In the genomic region with DNA sequence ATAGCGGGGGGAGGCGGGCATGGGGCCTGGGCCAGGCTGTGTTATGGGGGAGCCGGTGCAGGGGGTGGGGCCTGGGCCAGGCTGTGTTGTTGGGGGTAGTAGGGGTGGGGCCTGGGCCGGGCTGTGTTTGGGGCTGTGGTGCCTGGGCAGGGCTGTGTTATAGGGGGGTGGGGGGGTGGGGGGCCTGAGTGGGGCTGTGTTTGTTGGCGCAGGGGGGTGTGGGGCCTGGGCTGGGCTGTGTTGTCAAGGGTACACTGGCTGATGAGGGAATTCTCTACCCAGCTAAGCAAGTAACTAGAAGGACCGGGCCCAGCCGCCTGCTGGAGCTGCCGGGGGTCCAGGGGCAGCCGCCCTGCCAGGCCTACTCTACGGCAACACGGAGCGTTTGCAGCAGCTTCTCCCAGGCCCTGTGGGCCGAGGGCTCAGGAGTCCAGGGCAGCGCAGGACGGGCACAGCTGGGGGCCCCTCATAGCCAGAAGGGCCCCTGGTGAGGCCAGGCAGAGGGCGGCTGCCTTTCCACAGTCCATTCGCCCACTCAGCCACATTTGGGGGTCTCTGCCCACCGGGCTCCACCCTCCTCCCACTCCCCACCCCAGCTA, we compare ENCODE assay signal across 16 cellular contexts. TPM values are rescaled to one million over a fixed set of nuclear protein-coding genes. Genes with fewer than 3 reads are reported as not detected.
A peak's percentile ranks its signal among the peaks of the same experiment; 100 is the strongest.
DNase-seq lines count a peak whose midpoint lies in the region; ATAC-seq and TF ChIP-seq lines count a peak whose summit lies in the region.
"Had no signal": no experiment of that assay in that cellular context is flagged by ENCODE, and none has a peak within 500 bp of the region (broad histone marks: within the 10 kb centered on the region; RNA-seq: fewer than 3 reads in every experiment).

No MANE protein-coding gene starts in this region.

- no peak overlapping the region for H3K27ac ChIP-seq in BLaER1 treated with 17β-estradiol and CSF1 and Interleukin-3, amounts not matched to agents 10 nM and 100 nM
- peak overlapping the region; percentile 87 for H3K27ac ChIP-seq in RWPE2 (ENCODE audit: poor library complexity, severe bottlenecking)
- peak overlapping the region; percentile 82 for H3K27ac ChIP-seq in smooth muscle cell (ENCODE audit: low read depth)
- H3K27ac ChIP-seq in SJCRH30 = no peak overlapping the region
- H3K27ac ChIP-seq: ascending aorta, psoas muscle had no signal

- H3K9ac ChIP-seq in BLaER1 treated with 17β-estradiol and CSF1 and Interleukin-3, amounts not matched to agents 10 nM and 100 nM = no peak overlapping the region
- no peak overlapping the region for H3K9ac ChIP-seq in smooth muscle cell (ENCODE audit: low read depth)

- H3K4me3 ChIP-seq in BLaER1 treated with 17β-estradiol and CSF1 and Interleukin-3, amounts not matched to agents 10 nM and 100 nM = no peak overlapping the region
- no peak overlapping the region for H3K4me3 ChIP-seq in RWPE2 (ENCODE audit: severe bottlenecking)
- no peak overlapping the region for H3K4me3 ChIP-seq in smooth muscle cell
- no peak overlapping the region for H3K4me3 ChIP-seq in SJCRH30
- H3K4me3 ChIP-seq: ascending aorta, psoas muscle had no signal

- no peaks in the 10 kb centered on the region for H3F3A ChIP-seq in smooth muscle cell (ENCODE audit: low read depth)

- H3K79me2 ChIP-seq in smooth muscle cell (ENCODE audit: low read depth) = no peaks in the 10 kb centered on the region

- no peak for TF ChIP-seq CTCF in RWPE2 (IDR thresholded peaks at IDR 0.05; ENCODE audit: poor library complexity, severe bottlenecking)
- no peak for TF ChIP-seq CTCF in smooth muscle cell (IDR thresholded peaks at IDR 0.05; ENCODE audit: borderline replicate concordance, insufficient read depth, poor library complexity, severe bottlenecking)

- ATAC-seq in RWPE2 (ENCODE audit: low read depth) = no peak
- ATAC-seq in HG02973 (IDR thresholded peaks at IDR 0.05; ENCODE audit: unreplicated experiment) = no peak
- ATAC-seq: psoas muscle had no signal

- H3K4me1 ChIP-seq in BLaER1 treated with 17β-estradiol and CSF1 and Interleukin-3, amounts not matched to agents 10 nM and 100 nM = peaks cover 46 to 91% (median 86%) of the 10 kb centered on the region in 10 experiments
- peaks cover 48% of the 10 kb centered on the region for H3K4me1 ChIP-seq in RWPE2 (ENCODE audit: insufficient read depth, poor library complexity, severe bottlenecking)
- peaks cover 17% of the 10 kb centered on the region for H3K4me1 ChIP-seq in smooth muscle cell (ENCODE audit: low read depth)
- peaks cover 82% of the 10 kb centered on the region for H3K4me1 ChIP-seq in SJCRH30

- H2AFZ ChIP-seq in smooth muscle cell (ENCODE audit: low read depth) = no peak overlapping the region

- peaks cover 0 to 10% (median 0%) of the 10 kb centered on the region in 11 experiments; a peak in 3 of 22 replicates for H4K20me1 ChIP-seq in BLaER1 treated with 17β-estradiol and CSF1 and Interleukin-3, amounts not matched to agents 10 nM and 100 nM
- H4K20me1 ChIP-seq in smooth muscle cell (ENCODE audit: low read depth) = no peaks in the 10 kb centered on the region

- 90% methylated on average over 10 of the region's 18 CpGs for WGBS in smooth muscle cell (ENCODE audit: low lambda C conversion rate)

- DNase-seq in RWPE2 (ENCODE audit: low spot score) (no peak), left kidney (ENCODE audit: low read depth, low spot score) (peak; percentile 21), smooth muscle cell (lab: John Stamatoyannopoulos, UW; ENCODE audit: unreplicated experiment) (no peak), kidney glomerular epithelial cell (lab: John Stamatoyannopoulos, UW) (no peak), hypothalamus (lab: John Stamatoyannopoulos, UW) (no peak), SJCRH30 (no peak)
- DNase-seq: activated B cell treated with CpG ODN at 0.5 μM for 24 hours; head of caudate nucleus; HFFc6; NCI-H82; psoas muscle; stimulated activated CD4-positive, alpha-beta T cell treated with anti-CD3 and anti-CD28 coated beads, Interleukin-15, amount 100 ng/mL, for 24 hours; T-helper 1 cell had no signal

- no peaks in the 10 kb centered on the region for H3K9me3 ChIP-seq in BLaER1 treated with 17β-estradiol and CSF1 and Interleukin-3, amounts not matched to agents 10 nM and 100 nM (replicated peaks in 1 of 11)
- H3K9me3 ChIP-seq in RWPE2 (ENCODE audit: severe bottlenecking) (no peaks in the 10 kb centered on the region), smooth muscle cell (replicated peaks; ENCODE audit: low read depth) (no peaks in the 10 kb centered on the region), SJCRH30 (replicated peaks) (no peaks in the 10 kb centered on the region)
- H3K9me3 ChIP-seq: ascending aorta, psoas muscle had no signal

- H3K4me2 ChIP-seq in BLaER1 treated with 17β-estradiol and CSF1 and Interleukin-3, amounts not matched to agents 10 nM and 100 nM = peak overlapping the region in 10 of 11 experiments; percentile 37 to 92 (median 74); a peak in 16 of 22 replicates
- H3K4me2 ChIP-seq in smooth muscle cell = no peak overlapping the region

- H3K27me3 ChIP-seq in BLaER1 treated with 17β-estradiol and CSF1 and Interleukin-3, amounts not matched to agents 10 nM and 100 nM = no peaks in the 10 kb centered on the region
- no peaks in the 10 kb centered on the region for H3K27me3 ChIP-seq in RWPE2 (ENCODE audit: insufficient read depth, poor library complexity, severe bottlenecking)
- H3K27me3 ChIP-seq in smooth muscle cell (ENCODE audit: low read depth) = no peaks in the 10 kb centered on the region
- H3K27me3 ChIP-seq in SJCRH30 = no peaks in the 10 kb centered on the region
- H3K27me3 ChIP-seq: ascending aorta had no signal

- H3K36me3 ChIP-seq in BLaER1 treated with 17β-estradiol and CSF1 and Interleukin-3, amounts not matched to agents 10 nM and 100 nM = no peaks in the 10 kb centered on the region
- H3K36me3 ChIP-seq in RWPE2 (ENCODE audit: low read depth) (no peaks in the 10 kb centered on the region), smooth muscle cell (ENCODE audit: low read depth) (no peaks in the 10 kb centered on the region), SJCRH30 (no peaks in the 10 kb centered on the region)
- H3K36me3 ChIP-seq: ascending aorta had no signal

RNA-seq across cellular contexts. Expression of a gene that starts 10.1 kb away (rescaled TPM):
- 19.1 and 20.1 TPM in 2 replicates for total RNA-seq in smooth muscle cell
- polyA plus RNA-seq in smooth muscle cell = 43.3 and 51.9 TPM in 2 replicates
- total RNA-seq in SJCRH30 (2014; rRNA removed; shearing (Covaris generic)) = 51.2 and 53.6 TPM in 2 replicates

RNA-seq across cellular contexts. Expression of a gene that starts 32.1 kb away (rescaled TPM):
- 47.4 and 52.7 TPM in 2 replicates for total RNA-seq in smooth muscle cell
- polyA plus RNA-seq in smooth muscle cell = 100 and 127 TPM in 2 replicates
- 37.6 and 39.7 TPM in 2 replicates for total RNA-seq in SJCRH30 (2014; rRNA removed; shearing (Covaris generic))

RNA-seq across cellular contexts. Expression of a gene that starts 32.3 kb away (rescaled TPM):
- total RNA-seq in smooth muscle cell = 12.7 and 13.9 TPM in 2 replicates
- polyA plus RNA-seq in smooth muscle cell = 42.7 and 45.9 TPM in 2 replicates
- 24.2 and 24.3 TPM in 2 replicates for total RNA-seq in SJCRH30 (2014; rRNA removed; shearing (Covaris generic))

Comparison
In these comparisons a context has a peak if more than half of its experiments do, and no peak if none do; other contexts are left out.
1. H3K27ac ChIP-seq: peak in RWPE2 (single experiment) and smooth muscle cell (single experiment); none in BLaER1 treated with 17β-estradiol and CSF1 and Interleukin-3, amounts not matched to agents 10 nM and 100 nM (0 of 11) and SJCRH30 (single experiment).